Comparison of ENCODE assay signal across 10 cellular contexts in genomic region chr5:1005904-1006655, GRCh38. TPM values are rescaled to one million over a fixed set of nuclear protein-coding genes. Genes with fewer than 3 reads are reported as not detected.
DNase-seq lines count a peak whose midpoint lies in the region; ATAC-seq and TF ChIP-seq lines count a peak whose summit lies in the region.
"Had no signal": no experiment of that assay in that cellular context is flagged by ENCODE, and none has a peak within 500 bp of the region (broad histone marks: within the 10 kb centered on the region; RNA-seq: fewer than 3 reads in every experiment).

No MANE protein-coding gene starts in this region.

- H3K27me3 ChIP-seq in tibial artery, result peaks cover 0 to 76% of the 10 kb centered on the region in 2 donors
- H3K27me3 ChIP-seq in SJCRH30, result no peaks in the 10 kb centered on the region

- H3K4me1 Mint-ChIP-seq in activated naive CD4-positive, alpha-beta T cell treated with anti-CD3 and anti-CD28 coated beads for 36 hours (ENCODE audit: low read depth), result peaks cover 32% of the 10 kb centered on the region
- H3K4me1 Mint-ChIP-seq in activated T-helper 2 cell treated with anti-CD3 and anti-CD28 coated beads, Interferon-gamma antibody, Interleukin-2, Interleukin-4, amounts not matched to agents 10 μg/mL and 5 μg/mL and 100 μg/mL, durations not matched to agents 14 hours and 24 hours and 36 hours (ENCODE audit: low read depth), result peaks cover 39% of the 10 kb centered on the region
- H3K4me1 Mint-ChIP-seq in memory B cell, result peaks cover 11% of the 10 kb centered on the region

- no peaks in the 10 kb centered on the region for H3K36me3 Mint-ChIP-seq in activated naive CD4-positive, alpha-beta T cell treated with anti-CD3 and anti-CD28 coated beads for 36 hours (ENCODE audit: low read depth)
- H3K36me3 Mint-ChIP-seq in activated T-helper 2 cell treated with anti-CD3 and anti-CD28 coated beads, Interferon-gamma antibody, Interleukin-2, Interleukin-4, amounts not matched to agents 10 μg/mL and 5 μg/mL and 100 μg/mL, durations not matched to agents 14 hours and 24 hours and 36 hours (ENCODE audit: low read depth), result peaks cover 2% of the 10 kb centered on the region
- H3K36me3 Mint-ChIP-seq in memory B cell, result no peaks in the 10 kb centered on the region

- H3K4me1 ChIP-seq in tibial artery, result peaks cover 0 to 45% (median 28%) of the 10 kb centered on the region in 4 donors
- H3K4me1 ChIP-seq in SJCRH30, result no peaks in the 10 kb centered on the region; the same call in 1 of the 2 replicates
- H3K4me1 ChIP-seq: HAP-1 had no signal

- no peak for ATAC-seq in memory B cell (ENCODE audit: low read depth)
- no peak for ATAC-seq in GM21717 (IDR thresholded peaks at IDR 0.05; ENCODE audit: unreplicated experiment)

- H3K9me3 ChIP-seq in tibial artery, result no peaks in the 10 kb centered on the region
- no peaks in the 10 kb centered on the region for H3K9me3 ChIP-seq in SJCRH30 (replicated peaks)
- H3K9me3 ChIP-seq: HAP-1 had no signal

- peaks cover 45% of the 10 kb centered on the region for H3K27me3 Mint-ChIP-seq in activated naive CD4-positive, alpha-beta T cell treated with anti-CD3 and anti-CD28 coated beads for 36 hours (ENCODE audit: low read depth)
- H3K27me3 Mint-ChIP-seq in activated T-helper 2 cell treated with anti-CD3 and anti-CD28 coated beads, Interferon-gamma antibody, Interleukin-2, Interleukin-4, amounts not matched to agents 10 μg/mL and 5 μg/mL and 100 μg/mL, durations not matched to agents 14 hours and 24 hours and 36 hours (ENCODE audit: low read depth), result peaks cover 13% of the 10 kb centered on the region
- peaks cover 30% of the 10 kb centered on the region for H3K27me3 Mint-ChIP-seq in memory B cell

- no peak overlapping the region for H3K27ac Mint-ChIP-seq in activated naive CD4-positive, alpha-beta T cell treated with anti-CD3 and anti-CD28 coated beads for 36 hours
- no peak overlapping the region for H3K27ac Mint-ChIP-seq in activated T-helper 2 cell treated with anti-CD3 and anti-CD28 coated beads, Interferon-gamma antibody, Interleukin-2, Interleukin-4, amounts not matched to agents 10 μg/mL and 5 μg/mL and 100 μg/mL, durations not matched to agents 14 hours and 24 hours and 36 hours
- no peak overlapping the region for H3K27ac Mint-ChIP-seq in memory B cell

- H3K4me3 ChIP-seq in tibial artery (no peak overlapping the region), SJCRH30 (no peak overlapping the region)
- H3K4me3 ChIP-seq: HAP-1 had no signal

- no peak for TF ChIP-seq CTCF in tibial artery (IDR thresholded peaks at IDR 0.05)

- intact Hi-C loops in activated naive CD4-positive, alpha-beta T cell treated with anti-CD3 and anti-CD28 coated beads for 36 hours (cut with micrococcal nuclease), result loop anchor here (2.0 to 10.0 kb wide), 2 partner anchors 43 to 639 kb away; no protein-coding TSS in a partner anchor
- intact Hi-C loops in activated T-helper 2 cell treated with anti-CD3 and anti-CD28 coated beads, Interferon-gamma antibody, Interleukin-2, Interleukin-4, amounts not matched to agents 10 μg/mL and 5 μg/mL and 100 μg/mL, durations not matched to agents 14 hours and 24 hours and 36 hours (cut with micrococcal nuclease), result loop anchor here (2.0 to 5.0 kb wide), 2 partner anchors 49 to 101 kb away; no protein-coding TSS in a partner anchor
- intact Hi-C loops in tibial artery (cut with DNase I; ENCODE audit: low total_unique reads), result no loop called here

- H3K4me3 Mint-ChIP-seq in activated naive CD4-positive, alpha-beta T cell treated with anti-CD3 and anti-CD28 coated beads for 36 hours, result peak overlapping the region; percentile 31
- H3K4me3 Mint-ChIP-seq in activated T-helper 2 cell treated with anti-CD3 and anti-CD28 coated beads, Interferon-gamma antibody, Interleukin-2, Interleukin-4, amounts not matched to agents 10 μg/mL and 5 μg/mL and 100 μg/mL, durations not matched to agents 14 hours and 24 hours and 36 hours (ENCODE audit: low read depth), result peak overlapping the region; percentile 56
- H3K4me3 Mint-ChIP-seq in memory B cell, result peak overlapping the region; percentile 9

- no peaks in the 10 kb centered on the region for H3K9me3 Mint-ChIP-seq in activated naive CD4-positive, alpha-beta T cell treated with anti-CD3 and anti-CD28 coated beads for 36 hours
- H3K9me3 Mint-ChIP-seq in activated T-helper 2 cell treated with anti-CD3 and anti-CD28 coated beads, Interferon-gamma antibody, Interleukin-2, Interleukin-4, amounts not matched to agents 10 μg/mL and 5 μg/mL and 100 μg/mL, durations not matched to agents 14 hours and 24 hours and 36 hours, result no peaks in the 10 kb centered on the region
- H3K9me3 Mint-ChIP-seq in memory B cell, result no peaks in the 10 kb centered on the region

- DNase-seq in activated naive CD4-positive, alpha-beta T cell treated with anti-CD3 and anti-CD28 coated beads for 36 hours, result peak; percentile 3
- no peak for DNase-seq in activated naive CD4-positive, alpha-beta T cell (lab: John Stamatoyannopoulos, UW)
- DNase-seq in activated T-helper 2 cell treated with anti-CD3 and anti-CD28 coated beads, Interferon-gamma antibody, Interleukin-2, Interleukin-4, amounts not matched to agents 10 μg/mL and 5 μg/mL and 100 μg/mL, durations not matched to agents 14 hours and 24 hours and 36 hours (ENCODE audit: low spot score), result no peak
- DNase-seq in memory B cell (ENCODE audit: low spot score in 2 of 2) (peak in 1 of 2 donors; percentile 10), tibial artery (peak; percentile 11 to 48), SJCRH30 (no peak)
- no peak for DNase-seq in stimulated activated naive CD4-positive, alpha-beta T cell treated with Interleukin-2 at 50 U/mL for 16 hours (lab: John Stamatoyannopoulos, UW)
- DNase-seq: NCI-H510A had no signal

- no peak overlapping the region for H3K27ac ChIP-seq in tibial artery
- H3K27ac ChIP-seq in SJCRH30, result no peak overlapping the region

- H3K36me3 ChIP-seq in tibial artery (no peaks in the 10 kb centered on the region), SJCRH30 (no peaks in the 10 kb centered on the region)
- H3K36me3 ChIP-seq: HAP-1 had no signal

- CTCF ChIA-PET in activated naive CD4-positive, alpha-beta T cell treated with anti-CD3 and anti-CD28 coated beads for 36 hours (lab: Charles Lee), result interaction anchor here (0.7 to 1.1 kb wide), 3 partner anchors 16 to 99 kb away, joined by 3 read pairs; no protein-coding TSS in a partner anchor

RNA-seq across cellular contexts. Expression of gene NKD2, which starts 2.5 kb away (rescaled TPM):
- total RNA-seq in activated naive CD4-positive, alpha-beta T cell treated with anti-CD3 and anti-CD28 coated beads for 36 hours, result 1 to 10 TPM; 1.4 to 2.5 TPM
- total RNA-seq in activated T-helper 2 cell treated with anti-CD3 and anti-CD28 coated beads, Interferon-gamma antibody, Interleukin-2, Interleukin-4, amounts not matched to agents 10 μg/mL and 5 μg/mL and 100 μg/mL, durations not matched to agents 14 hours and 24 hours and 36 hours, result 14.4 TPM in 2 replicates
- not detected in 2 replicates for total RNA-seq in SJCRH30 (2014; rRNA removed; shearing (Covaris generic))

Comparison
In these comparisons a context has a peak if more than half of its experiments do, and no peak if none do; other contexts are left out.
1. DNase-seq: peak in activated naive CD4-positive, alpha-beta T cell treated with anti-CD3 and anti-CD28 coated beads for 36 hours (single experiment) and tibial artery (2 of 2); none in activated naive CD4-positive, alpha-beta T cell (0 of 4), activated T-helper 2 cell treated with anti-CD3 and anti-CD28 coated beads, Interferon-gamma antibody, Interleukin-2, Interleukin-4, amounts not matched to agents 10 μg/mL and 5 μg/mL and 100 μg/mL, durations not matched to agents 14 hours and 24 hours and 36 hours (single experiment), SJCRH30 (0 of 2) and stimulated activated naive CD4-positive, alpha-beta T cell treated with Interleukin-2 at 50 U/mL for 16 hours (single experiment).
2. Peak in every context shown above with its lines, with median percentiles within 50 percentile points of each other: H3K4me3 Mint-ChIP-seq.